Comparison of ENCODE assay signal across 8 cellular contexts in genomic region chr6:8102122-8102958, GRCh38. TPM values are rescaled to one million over a fixed set of nuclear protein-coding genes. Genes with fewer than 3 reads are reported as not detected.
DNase-seq lines count a peak whose midpoint lies in the region; ATAC-seq, FAIRE-seq and TF ChIP-seq lines count a peak whose summit lies in the region.

Gene EEF1E1, minus strand, starts transcription at chr6:8102548. Its CDS starts 27 bp downstream, at chr6:8102521.

- intact Hi-C loops in HepG2 (cut with micrococcal nuclease; ENCODE audit: unreplicated experiment): loop anchor here (1.0 to 10.0 kb wide), 3 partner anchors 18 to 332 kb away; partner anchors contain the start of genes BLOC1S5 and SLC35B3

- ATAC-seq in GM19397 (IDR thresholded peaks at IDR 0.05; ENCODE audit: unreplicated experiment) (peak; percentile 100), HG03565 (IDR thresholded peaks at IDR 0.05; ENCODE audit: unreplicated experiment) (peak; percentile 98), HepG2 (peak; percentile 98)

- peaks cover 8% of the 10 kb centered on the region; the same call in 1 of the 2 replicates for H4K20me1 ChIP-seq in HepG2 (ENCODE audit: insufficient read depth, low read length)

- peaks cover 0 to 14% of the 10 kb centered on the region in 2 experiments; a peak in 4 of 5 replicates for H3K36me3 ChIP-seq in HepG2 (replicated peaks in 1 of 2; ENCODE audit: control insufficient read depth in 1 of 2, insufficient read depth in 2 of 2, low read length in 2 of 2)

- peaks cover 41% of the 10 kb centered on the region for H3K4me1 ChIP-seq in HepG2 (ENCODE audit: insufficient read depth, low read length)

- POLR2A ChIA-PET in HepG2 (lab: Yijun Ruan, JAX): interaction anchor here (0.7 to 4.1 kb wide), 24 partner anchors 8 to 955 kb away, joined by 3 to 110 read pairs (median 6); partner anchors contain the start of gene BLOC1S5

- peak within 1 kb of the TSS; percentile 91 to 99 (median 93) for H3K4me3 ChIP-seq in HepG2 (replicated peaks in 1 of 3; ENCODE audit: insufficient read depth in 1 of 3, low read depth in 2 of 3, low read length in 3 of 3)

- BruUV-seq in HepG2 (replicated peaks; lab: Mats Ljungman, UMichigan): TSS peak; percentile 70

- H3K27me3 ChIP-seq in HepG2 (ENCODE audit: control insufficient read depth in 1 of 2, insufficient read depth in 2 of 2, low read length in 2 of 2): peaks cover 0 to 5% of the 10 kb centered on the region in 2 experiments; a peak in 1 of 5 replicates

- TF ChIP-seq EP300 in HepG2 (IDR thresholded peaks at IDR 0.05; ENCODE audit: low read depth in 2 of 2, low read length in 2 of 2): peak; percentile 28 to 79; a peak in 3 of 4 replicates
- TF ChIP-seq EP300 in HepG2 (CRISPR knock-in tag; IDR thresholded peaks at IDR 0.05; ENCODE audit: borderline replicate concordance): no peak

- whole genome bisulfite sequencing in HepG2 (ENCODE audit: low lambda C conversion rate): under 1% methylated on average over 37 of the region's 43 CpGs

- H3K9me3 ChIP-seq in HepG2 (ENCODE audit: low read length): no peaks in the 10 kb centered on the region

- in situ Hi-C loops in HepG2 (cut with HindIII; ENCODE audit: extremely low pct_ligation_motif_present, low pct_unique_long_range_greater_than_20kb): no loop called here

- peak within 1 kb of the TSS; percentile 86 for H2AFZ ChIP-seq in HepG2 (ENCODE audit: low read length)

- peak within 1 kb of the TSS; percentile 86 for H3K4me2 ChIP-seq in HepG2 (ENCODE audit: low read depth, low read length)

- peaks cover 47% of the 10 kb centered on the region for H3K79me2 ChIP-seq in HepG2 (ENCODE audit: insufficient read depth, low read length)

- CTCF ChIA-PET in HepG2 (lab: Yijun Ruan, JAX; ENCODE audit: low intra/inter-chr PET ratio, low total read pairs): interaction anchor here (0.7 kb wide), 1 partner anchor 36 kb away, joined by 3 read pairs; no protein-coding TSS in a partner anchor

- peak within 1 kb of the TSS; percentile 79 for H3K27ac ChIP-seq in HepG2 (ENCODE audit: extremely low read length, insufficient read depth, low read length)

- peak; percentile 61 for TF ChIP-seq RAD21 in HepG2 (CRISPR knock-in tag; IDR thresholded peaks at IDR 0.05)

- TF ChIP-seq POLR2A in HepG2 (IDR thresholded peaks at IDR 0.05; ENCODE audit: insufficient read depth in 1 of 2, low read depth in 2 of 2, low read length in 2 of 2): peak; percentile 81 to 82

- 0 out of 2 replicates have a peak, but pooled peaks have one; percentile 13 for TF ChIP-seq CTCF in HepG2 (CRISPR knock-in tag; IDR thresholded peaks at IDR 0.05)

- FAIRE-seq in HepG2 (lab: Jason Lieb, UNC): peak; percentile 74

- H3K9ac ChIP-seq in HepG2 (ENCODE audit: insufficient read depth, low read depth, low read length): peak within 1 kb of the TSS; percentile 91

- peak; percentile 96 for DNase-seq in CD1c-positive myeloid dendritic cell (ENCODE audit: extremely low spot score)
- peak; percentile 94 for DNase-seq in NCI-H748 treated with DMSO at 0.1 percent for 48 hours (lab: John Stamatoyannopoulos, UW)
- peak; percentile 97 to 98 for DNase-seq in activated CD4-positive, alpha-beta T cell treated with anti-CD3 and anti-CD28 coated beads, Interleukin-2, amount 50 U/mL, for 24 hours (ENCODE audit: low read depth in 1 of 2, low spot score in 1 of 2)
- peak; percentile 96 for DNase-seq in dermis blood vessel endothelial cell
- DNase-seq in HepG2 (ENCODE audit: low spot score): peak; percentile 97
- peak; percentile 98 for DNase-seq in stimulated activated CD4-positive, alpha-beta T cell treated with anti-CD3 and anti-CD28 coated beads, Interleukin-2, amount 100 ng/mL, for 48 hours

TF ChIP-seq in HepG2, 621 proteins besides CTCF, POLR2A, EP300 and RAD21 (continues in another document):
- TF ChIP-seq NFYB (CRISPR knock-in tag; IDR thresholded peaks at IDR 0.05) (peak; percentile 92), HNF4G (IDR thresholded peaks at IDR 0.05; ENCODE audit: borderline replicate concordance, low read depth, low read length) (0 out of 2 replicates have a peak, but pooled peaks have one; percentile 19), HNF4G (CRISPR knock-in tag; IDR thresholded peaks at IDR 0.05; ENCODE audit: borderline replicate concordance, low read depth) (peak; percentile 56; the same call in 1 of the 2 replicates), HCFC1 (IDR thresholded peaks at IDR 0.05; ENCODE audit: low read depth, low read length) (peak; percentile 44; the same call in 1 of the 2 replicates), RFX5 (IDR thresholded peaks at IDR 0.05; ENCODE audit: low read depth, low read length) (peak; percentile 50; the same call in 1 of the 2 replicates), HOXA7 (CRISPR knock-in tag; IDR thresholded peaks at IDR 0.05) (no peak), AGO2 (optimal IDR thresholded peaks at IDR 0.05; ENCODE audit: low read depth, low read length) (peak; percentile 85), ZNF563 (CRISPR knock-in tag; IDR thresholded peaks at IDR 0.05) (peak; percentile 90), ATF1 (CRISPR knock-in tag; IDR thresholded peaks at IDR 0.05) (peak; percentile 82), GABPA (IDR thresholded peaks at IDR 0.05; ENCODE audit: low read depth, low read length) (no peak), GABPA (CRISPR knock-in tag; IDR thresholded peaks at IDR 0.05; ENCODE audit: low read depth) (peak; percentile 37; the same call in 1 of the 2 replicates), IRF1 (CRISPR knock-in tag; IDR thresholded peaks at IDR 0.05; ENCODE audit: low read depth) (0 out of 2 replicates have a peak, but pooled peaks have one; percentile 75), KAT8 (CRISPR knock-in tag; IDR thresholded peaks at IDR 0.05) (peak; percentile 78)
- TF ChIP-seq, protein P1, sequence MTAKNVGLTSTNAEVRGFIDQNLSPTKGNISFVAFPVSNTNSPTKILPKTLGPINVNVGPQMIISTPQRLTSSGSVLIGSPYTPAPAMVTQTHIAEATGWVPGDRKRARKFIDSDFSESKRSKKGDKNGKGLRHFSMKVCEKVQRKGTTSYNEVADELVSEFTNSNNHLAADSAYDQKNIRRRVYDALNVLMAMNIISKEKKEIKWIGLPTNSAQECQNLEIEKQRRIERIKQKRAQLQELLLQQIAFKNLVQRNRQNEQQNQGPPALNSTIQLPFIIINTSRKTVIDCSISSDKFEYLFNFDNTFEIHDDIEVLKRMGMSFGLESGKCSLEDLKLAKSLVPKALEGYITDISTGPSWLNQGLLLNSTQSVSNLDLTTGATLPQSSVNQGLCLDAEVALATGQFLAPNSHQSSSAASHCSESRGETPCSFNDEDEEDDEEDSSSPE (CRISPR knock-in tag; IDR thresholded peaks at IDR 0.05): peak; percentile 95
- TF ChIP-seq, protein P2, sequence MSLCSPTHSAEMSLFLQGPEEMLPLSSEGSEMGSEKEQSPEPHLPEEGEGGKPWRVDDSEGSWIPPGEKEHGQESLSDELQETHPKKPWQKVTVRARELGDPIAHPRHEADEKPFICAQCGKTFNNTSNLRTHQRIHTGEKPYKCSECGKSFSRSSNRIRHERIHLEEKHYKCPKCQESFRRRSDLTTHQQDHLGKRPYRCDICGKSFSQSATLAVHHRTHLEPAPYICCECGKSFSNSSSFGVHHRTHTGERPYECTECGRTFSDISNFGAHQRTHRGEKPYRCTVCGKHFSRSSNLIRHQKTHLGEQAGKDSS (CRISPR knock-in tag; IDR thresholded peaks at IDR 0.05; ENCODE audit: borderline replicate concordance, low read depth): peak; percentile 54; the same call in 1 of the 2 replicates

RNA-seq across cellular contexts. Expression of gene EEF1E1, which starts in this region (rescaled TPM):
- total RNA-seq in dermis blood vessel endothelial cell (64.0 and 99.4 TPM in 2 replicates), HepG2 (2016; rRNA removed; fragmentation: Illumina TruSeq; extraction: Trizol) (188 and 270 TPM in 2 replicates)
- 62.9 and 68.9 TPM in 2 replicates for total RNA-seq in HepG2 (2016; cell fraction: cytosol; rRNA removed; fragmentation: Illumina TruSeq; extraction: Trizol; ENCODE audit: low read depth)
- total RNA-seq in HepG2 (2016; cell fraction: insoluble cytoplasmic fraction; rRNA removed; fragmentation: Illumina TruSeq; extraction: Trizol): 186 and 287 TPM in 2 replicates
- total RNA-seq in HepG2 (2016; cell fraction: membrane; rRNA removed; fragmentation: Illumina TruSeq; extraction: Trizol): 86.5 and 89.3 TPM in 2 replicates
- total RNA-seq in HepG2 (2016; cell fraction: nucleus; rRNA removed; fragmentation: Illumina TruSeq; extraction: Trizol): 93.4 and 98.7 TPM in 2 replicates
- polyA plus RNA-seq in HepG2 (2011; rRNA removed): 94.5 and 128 TPM in 2 replicates
- polyA plus RNA-seq in HepG2 (2011; cell fraction: cytosol; rRNA removed): 93.8 and 101 TPM in 2 replicates
- 27.9 and 33.4 TPM in 2 replicates for polyA plus RNA-seq in HepG2 (2011; cell fraction: nucleus; rRNA removed)
- polyA plus RNA-seq in HepG2 (2012): 93.5 and 97.9 TPM in 2 replicates
- polyA plus RNA-seq in HepG2 (2016; cell fraction: cytosol; fragmentation: Illumina TruSeq; extraction: Trizol; ENCODE audit: low read depth): 51.5 and 51.7 TPM in 2 replicates
- polyA plus RNA-seq in HepG2 (2016; cell fraction: insoluble cytoplasmic fraction; fragmentation: Illumina TruSeq; extraction: Trizol; ENCODE audit: low read depth): 263 and 287 TPM in 2 replicates
- 64.6 and 67.7 TPM in 2 replicates for polyA plus RNA-seq in HepG2 (2016; cell fraction: membrane; fragmentation: Illumina TruSeq; extraction: Trizol; ENCODE audit: low read depth)
- 113 and 114 TPM in 2 replicates for polyA plus RNA-seq in HepG2 (2016; cell fraction: nucleus; fragmentation: Illumina TruSeq; extraction: Trizol; ENCODE audit: insufficient read depth, low read depth)
- polyA minus RNA-seq in HepG2 (2011; rRNA and poly(A)+ RNA removed; ENCODE audit: low replicate concordance): 20.7 and 22.4 TPM in 2 replicates
- 21.0 and 30.3 TPM in 2 replicates for polyA minus RNA-seq in HepG2 (2011; cell fraction: cytosol; rRNA and poly(A)+ RNA removed)
- polyA minus RNA-seq in HepG2 (2011; cell fraction: nucleus; rRNA and poly(A)+ RNA removed): 82.0 and 84.3 TPM in 2 replicates

Comparison
In these comparisons a context has a peak if more than half of its experiments do, and no peak if none do; other contexts are left out.
1. Peak in every context shown above with its lines: DNase-seq, ATAC-seq, H3K4me3 ChIP-seq and H3K27ac ChIP-seq.